1 cellular context compared by ENCODE assay signal in genomic region chr3:5022966-5023776, GRCh38.
TF ChIP-seq lines count a peak whose summit lies in the region.

No MANE protein-coding gene starts in this region.

TF ChIP-seq in HEK293, 187 proteins besides CTCF, POLR2A, EP300 and RAD21 (continued from another document and continues in another):
- TF ChIP-seq ZNF518A (tag by site-specific recombination; conservative IDR thresholded peaks at IDR 0.05; ENCODE audit: low read depth) (peak; percentile 51; the same call in 1 of the 2 replicates), ZNF623 (tag by site-specific recombination; IDR thresholded peaks at IDR 0.05) (no peak), ZNF548 (tag by site-specific recombination; IDR thresholded peaks at IDR 0.05) (no peak), ZNF146 (tag by site-specific recombination; IDR thresholded peaks at IDR 0.05) (peak; percentile 78), ZNF560 (tag by site-specific recombination; IDR thresholded peaks at IDR 0.05; ENCODE audit: borderline replicate concordance) (no peak), KLF8 (tag by site-specific recombination; IDR thresholded peaks at IDR 0.05) (peak; percentile 94), ZFP3 (tag by site-specific recombination; IDR thresholded peaks at IDR 0.05; ENCODE audit: low read depth) (no peak), KLF9 (tag by site-specific recombination; IDR thresholded peaks at IDR 0.05; ENCODE audit: low read depth) (no peak), SP2 (tag by site-specific recombination; IDR thresholded peaks at IDR 0.05) (peak; percentile 49), ZNF184 (tag by site-specific recombination; IDR thresholded peaks at IDR 0.05) (peak; percentile 91), ZNF792 (tag by site-specific recombination; IDR thresholded peaks at IDR 0.05) (no peak), HOXC10 (CRISPR knock-in tag; IDR thresholded peaks at IDR 0.05) (no peak), SETDB1 (IDR thresholded peaks at IDR 0.05; ENCODE audit: insufficient read length, low read length) (no peak), ELK4 (IDR thresholded peaks at IDR 0.05; ENCODE audit: borderline replicate concordance, low read depth, low read length) (no peak), GFI1B (tag by site-specific recombination; IDR thresholded peaks at IDR 0.05) (0 out of 2 replicates have a peak, but pooled peaks have one; percentile 42), ZNF23 (tag by site-specific recombination; IDR thresholded peaks at IDR 0.05; ENCODE audit: borderline replicate concordance) (no peak), SCRT2 (tag by site-specific recombination; IDR thresholded peaks at IDR 0.05) (no peak), HOXD13 (CRISPR knock-in tag; IDR thresholded peaks at IDR 0.05; ENCODE audit: borderline replicate concordance) (no peak), PATZ1 (tag by site-specific recombination; IDR thresholded peaks at IDR 0.05) (peak; percentile 80), HIC1 (tag by site-specific recombination; IDR thresholded peaks at IDR 0.05) (peak; percentile 92), PRDM1 (tag by site-specific recombination; IDR thresholded peaks at IDR 0.05) (peak; percentile 92), ZFP41 (tag by site-specific recombination; IDR thresholded peaks at IDR 0.05; ENCODE audit: borderline replicate concordance) (no peak), ZBTB26 (tag by site-specific recombination; optimal IDR thresholded peaks at IDR 0.05) (no peak), ZNF521 (tag by site-specific recombination; IDR thresholded peaks at IDR 0.05) (no peak), ZBTB10 (tag by site-specific recombination; IDR thresholded peaks at IDR 0.05) (0 out of 2 replicates have a peak, but pooled peaks have one; percentile 42), ZNF169 (tag by site-specific recombination; IDR thresholded peaks at IDR 0.05) (no peak), ZNF571 (tag by site-specific recombination; IDR thresholded peaks at IDR 0.05) (no peak), GLIS2 (tag by site-specific recombination; IDR thresholded peaks at IDR 0.05) (peak; percentile 93), YY1 (tag by site-specific recombination; IDR thresholded peaks at IDR 0.05) (no peak), ZNF292 (tag by site-specific recombination; IDR thresholded peaks at IDR 0.05; ENCODE audit: borderline replicate concordance, low read depth) (no peak), ZNF776 (tag by site-specific recombination; IDR thresholded peaks at IDR 0.05; ENCODE audit: borderline replicate concordance) (no peak), ZNF514 (tag by site-specific recombination; IDR thresholded peaks at IDR 0.05) (no peak), ZNF10 (tag by site-specific recombination; IDR thresholded peaks at IDR 0.05) (no peak), KLF16 (tag by site-specific recombination; IDR thresholded peaks at IDR 0.05) (peak; percentile 76; the same call in 1 of the 2 replicates), ZNF37A (tag by site-specific recombination; IDR thresholded peaks at IDR 0.05) (no peak), ZFP37 (tag by site-specific recombination; IDR thresholded peaks at IDR 0.05) (peak; percentile 82; the same call in 1 of the 2 replicates), SALL2 (tag by site-specific recombination; IDR thresholded peaks at IDR 0.05; ENCODE audit: borderline replicate concordance) (no peak), YY2 (tag by site-specific recombination; IDR thresholded peaks at IDR 0.05) (peak; percentile 33; the same call in 1 of the 2 replicates), PBX3 (CRISPR knock-in tag; IDR thresholded peaks at IDR 0.05) (no peak), ZNF701 (tag by site-specific recombination; IDR thresholded peaks at IDR 0.05) (no peak), OVOL3 (tag by site-specific recombination; IDR thresholded peaks at IDR 0.05) (no peak), ZNF670 (tag by site-specific recombination; IDR thresholded peaks at IDR 0.05; ENCODE audit: low read depth) (no peak), ZNF157 (tag by site-specific recombination; IDR thresholded peaks at IDR 0.05) (no peak), WT1 (tag by site-specific recombination; IDR thresholded peaks at IDR 0.05) (peak; percentile 88), REST (tag by site-specific recombination; IDR thresholded peaks at IDR 0.05) (peak; percentile 42; the same call in 1 of the 2 replicates), ZNF112 (tag by site-specific recombination; IDR thresholded peaks at IDR 0.05) (no peak), ZNF274 (IDR thresholded peaks at IDR 0.05; ENCODE audit: low read length) (no peak), ZNF274 (tag by site-specific recombination; IDR thresholded peaks at IDR 0.05; ENCODE audit: borderline replicate concordance) (no peak)
